In the genomic region with DNA sequence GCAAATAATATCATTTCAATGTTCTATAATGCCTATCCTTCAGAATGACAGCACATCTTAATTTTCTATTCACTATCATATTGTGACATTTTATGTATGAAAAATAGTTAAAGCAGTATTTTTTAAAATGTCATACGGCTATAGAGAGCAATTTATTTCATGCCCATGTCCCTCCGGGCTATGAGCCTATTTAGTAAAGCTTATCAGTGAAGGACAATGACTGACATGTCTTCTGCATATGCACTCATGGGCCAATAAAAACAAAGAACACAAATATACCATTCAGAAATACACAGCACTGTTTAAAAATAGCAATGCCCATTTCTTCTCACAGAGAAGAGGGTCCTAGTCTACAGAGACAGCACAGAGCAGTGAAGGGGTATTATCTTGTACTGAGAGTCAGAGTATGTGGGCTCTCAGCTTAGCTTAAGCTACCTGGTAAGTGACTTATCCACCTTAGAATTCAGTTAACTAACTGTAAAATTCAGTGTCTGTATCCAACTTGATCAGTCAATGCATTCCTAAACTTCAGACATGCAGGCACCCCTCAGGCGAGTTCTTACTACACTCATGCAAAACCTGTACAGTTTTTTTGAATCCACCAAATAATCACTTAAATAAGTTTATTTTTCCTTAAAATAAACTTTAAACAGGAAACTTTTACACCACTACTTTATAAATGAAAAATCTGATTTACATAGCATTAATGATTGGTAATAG, we compare ENCODE assay signal across 1 cellular context.
TF ChIP-seq lines count a peak whose summit lies in the region.

No MANE protein-coding gene starts in this region.

TF ChIP-seq in GM12878, 131 proteins besides CTCF, POLR2A, EP300 and RAD21:
- TF ChIP-seq POU2F2 (IDR thresholded peaks at IDR 0.05; ENCODE audit: borderline replicate concordance, low read depth, low read length), result no peak
- TF ChIP-seq SP1 (IDR thresholded peaks at IDR 0.05; ENCODE audit: low read depth, low read length), result no peak
- TF ChIP-seq TARDBP (IDR thresholded peaks at IDR 0.05; ENCODE audit: borderline replicate concordance), result no peak
- TF ChIP-seq BCL11A (IDR thresholded peaks at IDR 0.05; ENCODE audit: low read depth, low read length), result no peak
- TF ChIP-seq, protein P1, sequence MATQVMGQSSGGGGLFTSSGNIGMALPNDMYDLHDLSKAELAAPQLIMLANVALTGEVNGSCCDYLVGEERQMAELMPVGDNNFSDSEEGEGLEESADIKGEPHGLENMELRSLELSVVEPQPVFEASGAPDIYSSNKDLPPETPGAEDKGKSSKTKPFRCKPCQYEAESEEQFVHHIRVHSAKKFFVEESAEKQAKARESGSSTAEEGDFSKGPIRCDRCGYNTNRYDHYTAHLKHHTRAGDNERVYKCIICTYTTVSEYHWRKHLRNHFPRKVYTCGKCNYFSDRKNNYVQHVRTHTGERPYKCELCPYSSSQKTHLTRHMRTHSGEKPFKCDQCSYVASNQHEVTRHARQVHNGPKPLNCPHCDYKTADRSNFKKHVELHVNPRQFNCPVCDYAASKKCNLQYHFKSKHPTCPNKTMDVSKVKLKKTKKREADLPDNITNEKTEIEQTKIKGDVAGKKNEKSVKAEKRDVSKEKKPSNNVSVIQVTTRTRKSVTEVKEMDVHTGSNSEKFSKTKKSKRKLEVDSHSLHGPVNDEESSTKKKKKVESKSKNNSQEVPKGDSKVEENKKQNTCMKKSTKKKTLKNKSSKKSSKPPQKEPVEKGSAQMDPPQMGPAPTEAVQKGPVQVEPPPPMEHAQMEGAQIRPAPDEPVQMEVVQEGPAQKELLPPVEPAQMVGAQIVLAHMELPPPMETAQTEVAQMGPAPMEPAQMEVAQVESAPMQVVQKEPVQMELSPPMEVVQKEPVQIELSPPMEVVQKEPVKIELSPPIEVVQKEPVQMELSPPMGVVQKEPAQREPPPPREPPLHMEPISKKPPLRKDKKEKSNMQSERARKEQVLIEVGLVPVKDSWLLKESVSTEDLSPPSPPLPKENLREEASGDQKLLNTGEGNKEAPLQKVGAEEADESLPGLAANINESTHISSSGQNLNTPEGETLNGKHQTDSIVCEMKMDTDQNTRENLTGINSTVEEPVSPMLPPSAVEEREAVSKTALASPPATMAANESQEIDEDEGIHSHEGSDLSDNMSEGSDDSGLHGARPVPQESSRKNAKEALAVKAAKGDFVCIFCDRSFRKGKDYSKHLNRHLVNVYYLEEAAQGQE (IDR thresholded peaks at IDR 0.05; ENCODE audit: low read depth, low read length), result no peak
- no peak for TF ChIP-seq NFIC (IDR thresholded peaks at IDR 0.05; ENCODE audit: low read depth, low read length)
- no peak for TF ChIP-seq TCF12 (IDR thresholded peaks at IDR 0.05; ENCODE audit: low read depth, low read length)
- TF ChIP-seq KDM1A (IDR thresholded peaks at IDR 0.05; ENCODE audit: borderline replicate concordance), result no peak
- TF ChIP-seq EGR1 (IDR thresholded peaks at IDR 0.05; ENCODE audit: borderline replicate concordance in 1 of 2, low read depth in 2 of 2, low read length in 2 of 2), result no peak
- TF ChIP-seq, protein P2, sequence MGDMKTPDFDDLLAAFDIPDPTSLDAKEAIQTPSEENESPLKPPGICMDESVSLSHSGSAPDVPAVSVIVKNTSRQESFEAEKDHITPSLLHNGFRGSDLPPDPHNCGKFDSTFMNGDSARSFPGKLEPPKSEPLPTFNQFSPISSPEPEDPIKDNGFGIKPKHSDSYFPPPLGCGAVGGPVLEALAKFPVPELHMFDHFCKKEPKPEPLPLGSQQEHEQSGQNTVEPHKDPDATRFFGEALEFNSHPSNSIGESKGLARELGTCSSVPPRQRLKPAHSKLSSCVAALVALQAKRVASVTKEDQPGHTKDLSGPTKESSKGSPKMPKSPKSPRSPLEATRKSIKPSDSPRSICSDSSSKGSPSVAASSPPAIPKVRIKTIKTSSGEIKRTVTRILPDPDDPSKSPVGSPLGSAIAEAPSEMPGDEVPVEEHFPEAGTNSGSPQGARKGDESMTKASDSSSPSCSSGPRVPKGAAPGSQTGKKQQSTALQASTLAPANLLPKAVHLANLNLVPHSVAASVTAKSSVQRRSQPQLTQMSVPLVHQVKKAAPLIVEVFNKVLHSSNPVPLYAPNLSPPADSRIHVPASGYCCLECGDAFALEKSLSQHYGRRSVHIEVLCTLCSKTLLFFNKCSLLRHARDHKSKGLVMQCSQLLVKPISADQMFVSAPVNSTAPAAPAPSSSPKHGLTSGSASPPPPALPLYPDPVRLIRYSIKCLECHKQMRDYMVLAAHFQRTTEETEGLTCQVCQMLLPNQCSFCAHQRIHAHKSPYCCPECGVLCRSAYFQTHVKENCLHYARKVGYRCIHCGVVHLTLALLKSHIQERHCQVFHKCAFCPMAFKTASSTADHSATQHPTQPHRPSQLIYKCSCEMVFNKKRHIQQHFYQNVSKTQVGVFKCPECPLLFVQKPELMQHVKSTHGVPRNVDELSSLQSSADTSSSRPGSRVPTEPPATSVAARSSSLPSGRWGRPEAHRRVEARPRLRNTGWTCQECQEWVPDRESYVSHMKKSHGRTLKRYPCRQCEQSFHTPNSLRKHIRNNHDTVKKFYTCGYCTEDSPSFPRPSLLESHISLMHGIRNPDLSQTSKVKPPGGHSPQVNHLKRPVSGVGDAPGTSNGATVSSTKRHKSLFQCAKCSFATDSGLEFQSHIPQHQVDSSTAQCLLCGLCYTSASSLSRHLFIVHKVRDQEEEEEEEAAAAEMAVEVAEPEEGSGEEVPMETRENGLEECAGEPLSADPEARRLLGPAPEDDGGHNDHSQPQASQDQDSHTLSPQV (IDR thresholded peaks at IDR 0.05), result no peak
- TF ChIP-seq YY1 (IDR thresholded peaks at IDR 0.05; ENCODE audit: low read depth, low read length), result no peak
- TF ChIP-seq YBX1 (IDR thresholded peaks at IDR 0.05), result no peak
